8 cellular contexts compared by ENCODE assay signal in genomic region chrX:13759152-13759718, GRCh38.
A peak's percentile ranks its signal among the peaks of the same experiment; 100 is the strongest.
DNase-seq lines count a peak whose midpoint lies in the region; ATAC-seq and TF ChIP-seq lines count a peak whose summit lies in the region.
"Had no signal": no experiment of that assay in that cellular context is flagged by ENCODE, and none has a peak within 500 bp of the region (broad histone marks: within the 10 kb centered on the region; RNA-seq: fewer than 3 reads in every experiment).

No MANE protein-coding gene starts in this region.

- H3K27ac ChIP-seq in MM.1S (ENCODE audit: low read length): peak overlapping the region; percentile 77; the same call in 1 of the 2 replicates
- H3K27ac ChIP-seq: heart right ventricle had no signal

- H3K36me3 Mint-ChIP-seq in stimulated activated effector memory CD8-positive, alpha-beta T cell treated with anti-CD3 and anti-CD28 coated beads, Interleukin-12 subunit alpha, Interleukin-12 subunit beta, amount 100 ng/mL, for 72 hours: peaks cover 99% of the 10 kb centered on the region

- no peaks in the 10 kb centered on the region for H3K9me3 ChIP-seq in MM.1S (replicated peaks; ENCODE audit: insufficient read depth, low read length)
- H3K9me3 ChIP-seq: heart right ventricle had no signal

- H2AFZ ChIP-seq in MM.1S (ENCODE audit: low read length): no peak overlapping the region

- peaks cover 17% of the 10 kb centered on the region for H3K4me1 ChIP-seq in MM.1S (ENCODE audit: low read length)

- H3K36me3 ChIP-seq in MM.1S (replicated peaks; ENCODE audit: insufficient read depth, low read length): no peaks in the 10 kb centered on the region; the same call in 1 of the 2 replicates

- H3K4me3 Mint-ChIP-seq in stimulated activated effector memory CD8-positive, alpha-beta T cell treated with anti-CD3 and anti-CD28 coated beads, Interleukin-12 subunit alpha, Interleukin-12 subunit beta, amount 100 ng/mL, for 72 hours: no peak overlapping the region

- TF ChIP-seq CTCF in MM.1S (IDR thresholded peaks at IDR 0.05; ENCODE audit: low read length): no peak

- no peaks in the 10 kb centered on the region for H3K79me2 ChIP-seq in MM.1S (ENCODE audit: low read length)

- peaks cover 18% of the 10 kb centered on the region; the same call in 1 of the 2 replicates for H3F3A ChIP-seq in MM.1S (ENCODE audit: insufficient read depth, low read length)

- H3K4me2 ChIP-seq in MM.1S (ENCODE audit: low read depth, low read length): peak overlapping the region; percentile 44; the same call in 1 of the 2 replicates

- H3K27me3 ChIP-seq in MM.1S (replicated peaks; ENCODE audit: insufficient read depth, low read length): no peaks in the 10 kb centered on the region
- H3K27me3 ChIP-seq: heart right ventricle had no signal

- H3K27ac Mint-ChIP-seq in stimulated activated effector memory CD8-positive, alpha-beta T cell treated with anti-CD3 and anti-CD28 coated beads, Interleukin-12 subunit alpha, Interleukin-12 subunit beta, amount 100 ng/mL, for 72 hours: peak overlapping the region; percentile 21

- no peaks in the 10 kb centered on the region for H3K9me3 Mint-ChIP-seq in stimulated activated effector memory CD8-positive, alpha-beta T cell treated with anti-CD3 and anti-CD28 coated beads, Interleukin-12 subunit alpha, Interleukin-12 subunit beta, amount 100 ng/mL, for 72 hours

- H3K9me2 ChIP-seq in MM.1S (replicated peaks; ENCODE audit: insufficient read depth, low read length): no peaks in the 10 kb centered on the region

- peak; percentile 59 for ATAC-seq in GM19043 (IDR thresholded peaks at IDR 0.05; ENCODE audit: low read depth, unreplicated experiment)
- peak; percentile 72 for ATAC-seq in HG02798 (IDR thresholded peaks at IDR 0.05; ENCODE audit: poor library complexity, unreplicated experiment)
- no peak for ATAC-seq in stimulated activated effector memory CD8-positive, alpha-beta T cell treated with anti-CD3 and anti-CD28 coated beads, Interleukin-12 subunit alpha, Interleukin-12 subunit beta, amount 100 ng/mL, for 72 hours
- ATAC-seq: heart right ventricle had no signal

- peaks cover 18% of the 10 kb centered on the region for H3K4me1 Mint-ChIP-seq in stimulated activated effector memory CD8-positive, alpha-beta T cell treated with anti-CD3 and anti-CD28 coated beads, Interleukin-12 subunit alpha, Interleukin-12 subunit beta, amount 100 ng/mL, for 72 hours

- no peak overlapping the region for H3K4me3 ChIP-seq in MM.1S (ENCODE audit: low read length)
- H3K4me3 ChIP-seq: heart right ventricle had no signal

- no peak for DNase-seq in MM.1S
- no peak for DNase-seq in stimulated activated effector memory CD8-positive, alpha-beta T cell treated with anti-CD3 and anti-CD28 coated beads, Interleukin-12 subunit alpha, Interleukin-12 subunit beta, amount 100 ng/mL, for 72 hours (ENCODE audit: low spot score in 2 of 2)
- no peak for DNase-seq in UCSD-AML1 (lab: John Stamatoyannopoulos, UW; ENCODE audit: unreplicated experiment)
- no peak for DNase-seq in ecto neural progenitor cell (ENCODE audit: low spot score)
- DNase-seq in NCI-H2107 treated with DMSO at 0.1 percent for 48 hours (lab: John Stamatoyannopoulos, UW; ENCODE audit: unreplicated experiment): no peak
- DNase-seq: heart right ventricle had no signal

- H3K9ac ChIP-seq in MM.1S (ENCODE audit: low read length): no peak overlapping the region

- H4K20me1 ChIP-seq in MM.1S (ENCODE audit: insufficient read depth, low read length): no peaks in the 10 kb centered on the region
